Comparison of ENCODE assay signal across 10 cellular contexts in the genomic region with DNA sequence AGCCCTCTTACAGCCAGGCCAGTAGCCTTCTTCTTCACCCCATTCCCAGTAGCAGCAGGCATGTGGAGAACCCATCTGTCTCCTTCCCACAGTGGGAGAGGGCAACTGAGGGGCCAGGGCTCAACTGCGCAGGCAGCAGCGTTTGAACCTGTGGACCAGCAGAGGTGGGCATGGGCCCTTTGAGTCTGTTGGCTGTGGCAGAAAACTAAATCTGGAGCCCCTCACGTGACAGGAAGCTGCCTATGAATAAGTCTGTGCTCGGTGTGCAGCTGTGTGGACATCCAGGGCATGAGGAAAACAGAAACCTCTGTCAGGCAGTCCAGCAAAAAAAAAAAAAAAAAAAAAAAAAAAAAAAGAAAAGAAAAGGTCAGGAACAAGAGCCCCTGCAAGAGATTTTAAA.
DNase-seq lines count a peak whose midpoint lies in the region; ATAC-seq, FAIRE-seq and TF ChIP-seq lines count a peak whose summit lies in the region.
"Had no signal": no experiment of that assay in that cellular context is flagged by ENCODE, and none has a peak within 500 bp of the region (broad histone marks: within the 10 kb centered on the region; RNA-seq: fewer than 3 reads in every experiment).

No MANE protein-coding gene starts in this region.

- H3K4me1 Mint-ChIP-seq in CD4-positive, alpha-beta T cell (ENCODE audit: low read depth): no peaks in the 10 kb centered on the region
- peaks cover 7% of the 10 kb centered on the region for H3K4me1 Mint-ChIP-seq in osteocyte (ENCODE audit: unreplicated experiment)
- peaks cover 57% of the 10 kb centered on the region for H3K4me1 Mint-ChIP-seq in mesothelial cell of epicardium

- H3K4me3 Mint-ChIP-seq in CD4-positive, alpha-beta T cell: no peak overlapping the region
- H3K4me3 Mint-ChIP-seq in osteocyte (ENCODE audit: unreplicated experiment) (no peak overlapping the region), mesothelial cell of epicardium (no peak overlapping the region)
- H3K4me3 Mint-ChIP-seq: dendritic cell treated with granulocyte-macrophage colony-stimulating factor and Interleukin-4, amounts not matched to agents 40 ng/mL and 50 ng/mL, for 4 days had no signal

- no peaks in the 10 kb centered on the region for H3K36me3 Mint-ChIP-seq in CD4-positive, alpha-beta T cell (ENCODE audit: low read depth)
- no peaks in the 10 kb centered on the region for H3K36me3 Mint-ChIP-seq in osteocyte (ENCODE audit: unreplicated experiment)
- no peaks in the 10 kb centered on the region for H3K36me3 Mint-ChIP-seq in mesothelial cell of epicardium

- intact Hi-C loops in CD4-positive, alpha-beta T cell (cut with DNase I, micrococcal nuclease): no loop called here

- no peak overlapping the region for H3K27ac Mint-ChIP-seq in CD4-positive, alpha-beta T cell
- H3K27ac Mint-ChIP-seq in osteocyte (ENCODE audit: unreplicated experiment): no peak overlapping the region
- H3K27ac Mint-ChIP-seq in mesothelial cell of epicardium: no peak overlapping the region
- H3K27ac Mint-ChIP-seq: dendritic cell treated with granulocyte-macrophage colony-stimulating factor and Interleukin-4, amounts not matched to agents 40 ng/mL and 50 ng/mL, for 4 days had no signal

- ATAC-seq in GM18499 (IDR thresholded peaks at IDR 0.05; ENCODE audit: insufficient read depth, unreplicated experiment) (peak; percentile 66), GM21515 (IDR thresholded peaks at IDR 0.05; ENCODE audit: unreplicated experiment) (peak; percentile 75)
- no peak for ATAC-seq in CD4-positive, alpha-beta T cell (ENCODE audit: poor library complexity)

- H3K4me3 ChIP-seq in fibroblast of villous mesenchyme (ENCODE audit: low read depth, low read length): no peak overlapping the region

- no peaks in the 10 kb centered on the region for H3K27me3 ChIP-seq in CD4-positive, alpha-beta T cell (ENCODE audit: control insufficient read depth, insufficient read depth, low read length)

- CTCF ChIA-PET in CD4-positive, alpha-beta T cell (lab: Charles Lee): interaction anchor here (0.7 kb wide), 1 partner anchor 39 kb away, joined by 4 read pairs; no protein-coding TSS in a partner anchor

- no peaks in the 10 kb centered on the region for H3K9me3 ChIP-seq in CD4-positive, alpha-beta T cell (ENCODE audit: control insufficient read depth, low read length)

- H3K27me3 Mint-ChIP-seq in CD4-positive, alpha-beta T cell: no peaks in the 10 kb centered on the region
- no peaks in the 10 kb centered on the region for H3K27me3 Mint-ChIP-seq in osteocyte (ENCODE audit: unreplicated experiment)
- H3K27me3 Mint-ChIP-seq in mesothelial cell of epicardium (ENCODE audit: low read depth): no peaks in the 10 kb centered on the region
- H3K27me3 Mint-ChIP-seq: dendritic cell treated with granulocyte-macrophage colony-stimulating factor and Interleukin-4, amounts not matched to agents 40 ng/mL and 50 ng/mL, for 4 days had no signal

- peaks cover 2% of the 10 kb centered on the region for H3K9me3 Mint-ChIP-seq in CD4-positive, alpha-beta T cell
- no peaks in the 10 kb centered on the region for H3K9me3 Mint-ChIP-seq in osteocyte (ENCODE audit: unreplicated experiment)
- peaks cover 2% of the 10 kb centered on the region for H3K9me3 Mint-ChIP-seq in mesothelial cell of epicardium

- H3K27ac ChIP-seq in CD4-positive, alpha-beta T cell (ENCODE audit: low read depth, low read length): no peak overlapping the region

- TF ChIP-seq CTCF in fibroblast of villous mesenchyme (IDR thresholded peaks at IDR 0.05; ENCODE audit: insufficient read depth, low read depth, low read length) (no peak), osteocyte (IDR thresholded peaks at IDR 0.05) (no peak), mesothelial cell of epicardium (IDR thresholded peaks at IDR 0.05; ENCODE audit: unreplicated experiment) (no peak)
- no peak for TF ChIP-seq CTCF in CD4-positive, alpha-beta T cell (IDR thresholded peaks at IDR 0.05)

- in situ Hi-C loops in KBM-7 (cut with MboI; ENCODE audit: low pct_unique_long_range_greater_than_20kb, low sequenced_read_pairs): no loop called here

- peak; percentile 18 for DNase-seq in KBM-7
- peak; percentile 30 for DNase-seq in fibroblast of villous mesenchyme (ENCODE audit: low read depth)
- DNase-seq in CD4-positive, alpha-beta T cell: no peak
- no peak for DNase-seq in urothelium cell line (ENCODE audit: low spot score)
- DNase-seq in osteocyte (ENCODE audit: extremely low spot score, unreplicated experiment): no peak
- DNase-seq in mesothelial cell of epicardium (ENCODE audit: low spot score in 2 of 2, unreplicated experiment in 2 of 2): no peak
- DNase-seq: right cardiac atrium had no signal

- POLR2A ChIA-PET in CD4-positive, alpha-beta T cell (lab: Charles Lee): no interaction called here

- FAIRE-seq in urothelium cell line (lab: Jason Lieb, UNC): no peak

Comparison
In these comparisons a context has a peak if more than half of its experiments do, and no peak if none do; other contexts are left out.
1. DNase-seq: peak in KBM-7 (single experiment) and fibroblast of villous mesenchyme (single experiment); none in CD4-positive, alpha-beta T cell (0 of 10), urothelium cell line (single experiment), osteocyte (single experiment) and mesothelial cell of epicardium (0 of 2).